Comparison of ENCODE assay signal across 32 cellular contexts in genomic region chr11:106789406-106789805, GRCh38.
"Had no signal": no experiment of that assay in that cellular context is flagged by ENCODE, and none has a peak within 500 bp of the region (broad histone marks: within the 10 kb centered on the region; RNA-seq: fewer than 3 reads in every experiment).

No MANE protein-coding gene starts in this region.

- H3K27me3 ChIP-seq: adrenal gland, body of pancreas, esophagus squamous epithelium, gastrocnemius medialis, heart left ventricle had no signal

- FAIRE-seq: colon had no signal

- H3K27ac ChIP-seq: adrenal gland, body of pancreas, epithelial cell of prostate, esophagus squamous epithelium, gastrocnemius medialis, heart left ventricle, WERI-Rb-1 had no signal

- H3K4me1 ChIP-seq: body of pancreas, esophagus squamous epithelium had no signal

- H3K4me3 ChIP-seq: adrenal gland, body of pancreas, esophagus squamous epithelium, gastrocnemius medialis, heart left ventricle had no signal

- H3K9me3 ChIP-seq: adrenal gland, body of pancreas, esophagus squamous epithelium, gastrocnemius medialis had no signal

- DNase-seq: activated B cell treated with CpG ODN at 0.5 μM for 24 hours; activated CD4-positive, alpha-beta memory T cell treated with anti-CD3 and anti-CD28 coated beads for 36 hours; activated CD4-positive, alpha-beta T cell treated with anti-CD3 and anti-CD28 coated beads for 48 hours; activated CD8-positive, alpha-beta memory T cell treated with anti-CD3 and anti-CD28 coated beads, Interleukin-2, amount 10 ng/mL, durations not matched to agents 7 days and 5 days; activated CD8-positive, alpha-beta memory T cell treated with anti-CD3 and anti-CD28 coated beads, Interleukin-2, amount 50 U/mL, for 4 hours; activated CD8-positive, alpha-beta T cell treated with anti-CD3 and anti-CD28 coated beads, Interleukin-2, amount 10 ng/mL, durations not matched to agents 7 days and 5 days; activated effector memory CD4-positive, alpha-beta T cell treated with anti-CD3 and anti-CD28 coated beads, Interleukin-2, amount 50 U/mL, for 16 hours; activated naive CD4-positive, alpha-beta T cell treated with anti-CD3 and anti-CD28 coated beads for 36 hours; activated naive CD8-positive, alpha-beta T cell treated with anti-CD3 and anti-CD28 coated beads for 36 hours; activated naive CD8-positive, alpha-beta T cell treated with anti-CD3 and anti-CD28 coated beads, Interleukin-2, amount 50 U/mL, for 24 hours; activated T-cell treated with anti-CD3 and anti-CD28 coated beads, Interleukin-2, amount 50 U/mL, for 1 hour; activated T-cell treated with anti-CD3 and anti-CD28 coated beads, Interleukin-2, amount 50 U/mL, for 48 hours; adrenal gland; amygdala; aorta; body of pancreas; cortex of kidney; dermis blood vessel endothelial cell; effector CD4-positive, alpha-beta T cell; effector memory CD8-positive, alpha-beta T cell; esophagus squamous epithelium; foreskin fibroblast; gastrocnemius medialis; glutamatergic neuron; heart left ventricle; T-helper 1 cell; T-helper 17 cell; T1000; WERI-Rb-1 had no signal

- H3K36me3 ChIP-seq: adrenal gland, esophagus squamous epithelium, gastrocnemius medialis, heart left ventricle, WERI-Rb-1 had no signal

- ATAC-seq: activated CD4-positive, CD25-positive, alpha-beta regulatory T cell treated with anti-CD3 and anti-CD28 coated beads, Interleukin-2, amount 50 U/mL, for 24 hours; activated CD8-positive, alpha-beta memory T cell treated with anti-CD3 and anti-CD28 coated beads, Interleukin-2, amount 10 ng/mL, durations not matched to agents 7 days and 5 days; activated CD8-positive, alpha-beta T cell treated with anti-CD3 and anti-CD28 coated beads, Interleukin-2, amount 10 ng/mL, durations not matched to agents 7 days and 5 days; activated naive CD8-positive, alpha-beta T cell treated with anti-CD3 and anti-CD28 coated beads, Interleukin-2, amount 50 U/mL, for 24 hours; body of pancreas; effector memory CD8-positive, alpha-beta T cell; gastrocnemius medialis; heart left ventricle; T-helper 17 cell had no signal
